Comparison of ENCODE assay signal across 1 cellular context in genomic region chr7:149125864-149126661, GRCh38.
TF ChIP-seq lines count a peak whose summit lies in the region.

Gene ZNF425 (minus strand): TSS chr7:149126324. CDS start chr7:149126213, 111 bp downstream.

TF ChIP-seq in HepG2, 621 proteins besides CTCF, POLR2A, EP300 and RAD21 (continued from another document and continues in another):
- TF ChIP-seq MTERF4 (CRISPR knock-in tag; IDR thresholded peaks at IDR 0.05) (no peak; the same call in 1 of the 2 replicates), IKZF5 (CRISPR knock-in tag; IDR thresholded peaks at IDR 0.05) (peak; percentile 91), ZNF124 (CRISPR knock-in tag; IDR thresholded peaks at IDR 0.05) (peak; percentile 72), ZNF292 (CRISPR knock-in tag; IDR thresholded peaks at IDR 0.05; ENCODE audit: borderline replicate concordance, low read depth) (no peak), ZBTB8A (CRISPR knock-in tag; IDR thresholded peaks at IDR 0.05; ENCODE audit: borderline replicate concordance, low read depth) (peak; percentile 84; the same call in 1 of the 2 replicates), NR0B2 (CRISPR knock-in tag; IDR thresholded peaks at IDR 0.05) (peak; percentile 86; the same call in 1 of the 2 replicates), ZZZ3 (CRISPR knock-in tag; IDR thresholded peaks at IDR 0.05; ENCODE audit: borderline replicate concordance) (peak; percentile 94), BCLAF1 (IDR thresholded peaks at IDR 0.05) (no peak), PLRG1 (conservative IDR thresholded peaks at IDR 0.05) (no peak), NKX3-1 (CRISPR knock-in tag; IDR thresholded peaks at IDR 0.05) (no peak; the same call in 1 of the 2 replicates), TCF7 (IDR thresholded peaks at IDR 0.05; ENCODE audit: low read depth) (no peak), AFF4 (CRISPR knock-in tag; IDR thresholded peaks at IDR 0.05) (no peak), ZNF446 (CRISPR knock-in tag; IDR thresholded peaks at IDR 0.05) (no peak), SMAD1 (CRISPR knock-in tag; IDR thresholded peaks at IDR 0.05; ENCODE audit: borderline replicate concordance, low read depth) (no peak), CREBL2 (CRISPR knock-in tag; IDR thresholded peaks at IDR 0.05; ENCODE audit: borderline replicate concordance) (no peak), POGZ (CRISPR knock-in tag; IDR thresholded peaks at IDR 0.05) (peak; percentile 99), LBX2 (CRISPR knock-in tag; IDR thresholded peaks at IDR 0.05; ENCODE audit: borderline replicate concordance) (0 out of 2 replicates have a peak, but pooled peaks have one; percentile 15), ZNF572 (CRISPR knock-in tag; IDR thresholded peaks at IDR 0.05) (no peak; the same call in 1 of the 2 replicates), ZNF564 (CRISPR knock-in tag; IDR thresholded peaks at IDR 0.05) (peak; percentile 88), ZNF451 (CRISPR knock-in tag; IDR thresholded peaks at IDR 0.05) (no peak), SETDB1 (CRISPR knock-in tag; IDR thresholded peaks at IDR 0.05; ENCODE audit: borderline replicate concordance) (no peak), PHF5A (CRISPR knock-in tag; IDR thresholded peaks at IDR 0.05; ENCODE audit: low read depth, unreplicated experiment) (peak; percentile 90), GTF3A (CRISPR knock-in tag; conservative IDR thresholded peaks at IDR 0.05) (peak; percentile 50; the same call in 1 of the 2 replicates), NRL (CRISPR knock-in tag; IDR thresholded peaks at IDR 0.05; ENCODE audit: borderline replicate concordance) (peak; percentile 93), ISL2 (CRISPR knock-in tag; IDR thresholded peaks at IDR 0.05) (peak; percentile 83), POGK (CRISPR knock-in tag; conservative IDR thresholded peaks at IDR 0.05) (peak; percentile 97), ZNF792 (CRISPR knock-in tag; IDR thresholded peaks at IDR 0.05) (peak; percentile 75), CREB1 (IDR thresholded peaks at IDR 0.05) (no peak), CREB1 (CRISPR knock-in tag; IDR thresholded peaks at IDR 0.05) (0 out of 2 replicates have a peak, but pooled peaks have one; percentile 30), HNRNPH1 (optimal IDR thresholded peaks at IDR 0.05; ENCODE audit: low read depth, low read length) (peak; percentile 98), U2AF2 (IDR thresholded peaks at IDR 0.05; ENCODE audit: low read depth, low read length) (no peak), HNF1B (CRISPR knock-in tag; IDR thresholded peaks at IDR 0.05) (peak; percentile 93), DMAP1 (CRISPR knock-in tag; IDR thresholded peaks at IDR 0.05) (peak; percentile 93), SIX1 (CRISPR knock-in tag; IDR thresholded peaks at IDR 0.05; ENCODE audit: borderline replicate concordance) (peak; percentile 19; the same call in 1 of the 2 replicates), HMG20B (CRISPR knock-in tag; conservative IDR thresholded peaks at IDR 0.05) (no peak; the same call in 1 of the 2 replicates), ZNF337 (CRISPR knock-in tag; IDR thresholded peaks at IDR 0.05; ENCODE audit: borderline replicate concordance, low read depth) (0 out of 2 replicates have a peak, but pooled peaks have one; percentile 16), ZNF773 (CRISPR knock-in tag; IDR thresholded peaks at IDR 0.05; ENCODE audit: borderline replicate concordance) (peak; percentile 92), ZNF281 (CRISPR knock-in tag; IDR thresholded peaks at IDR 0.05; ENCODE audit: borderline replicate concordance) (peak; percentile 70), ZNF687 (CRISPR knock-in tag; IDR thresholded peaks at IDR 0.05) (peak; percentile 96)
